In genomic region chr10:80251710-80252280, GRCh38 we compare ENCODE assay signal across 12 cellular contexts. TPM values are rescaled to one million over a fixed set of nuclear protein-coding genes. Genes with fewer than 3 reads are reported as not detected.
DNase-seq lines count a peak whose midpoint lies in the region; ATAC-seq and TF ChIP-seq lines count a peak whose summit lies in the region.
"Not testable (repeated sequence)": the region's sequence is repeated elsewhere in the genome, so short reads cannot be mapped to it uniquely, and the experiment has no call there.
"Had no signal": no experiment of that assay in that cellular context is flagged by ENCODE, and none has a peak within 500 bp of the region (broad histone marks: within the 10 kb centered on the region; RNA-seq: fewer than 3 reads in every experiment).

No MANE protein-coding gene starts in this region.

- 0 out of 2 replicates have a peak overlapping the region, but pooled peaks have one; percentile 6 for H3K18ac ChIP-seq in IMR-90 (ENCODE audit: low read depth, low read length)
- H3K18ac ChIP-seq in mesenchymal stem cell (ENCODE audit: low read depth in 1 of 2, low read length in 2 of 2), result not testable (repeated sequence)

- not testable (repeated sequence) for H3K14ac ChIP-seq in IMR-90 (replicated peaks; ENCODE audit: low read depth, low read length); mesenchymal stem cell (ENCODE audit: low read length in 2 of 2)

- in situ Hi-C loops in GM23248 (cut with MboI), result loop anchor here (25.0 kb wide), 1 partner anchor 689 kb away; the partner anchor contains the start of gene SFTPA2
- in situ Hi-C loops in IMR-90 (cut with MboI; ENCODE audit: low sequenced_read_pairs), result loop anchor here (25.0 kb wide), 1 partner anchor 689 kb away; the partner anchor contains the start of gene SFTPA2

- not testable (repeated sequence) for BruUV-seq in IMR-90 (replicated peaks; lab: Mats Ljungman, UMichigan)

- not testable (repeated sequence) for H3K4me3 Mint-ChIP-seq in activated naive CD8-positive, alpha-beta T cell treated with anti-CD3 and anti-CD28 coated beads, Interleukin-2, amount 10 ng/mL, durations not matched to agents 7 days and 5 days

- TF ChIP-seq CTCF in IMR-90 (conservative IDR thresholded peaks at IDR 0.05; ENCODE audit: low read depth, low read length); RWPE2 (IDR thresholded peaks at IDR 0.05; ENCODE audit: poor library complexity, severe bottlenecking); epithelial cell of esophagus (IDR thresholded peaks at IDR 0.05; ENCODE audit: insufficient read depth, low read depth, low read length, missing control alignments); foreskin keratinocyte (conservative IDR thresholded peaks at IDR 0.05): not testable (repeated sequence)

- H2BK12ac ChIP-seq in mesenchymal stem cell (ENCODE audit: low read length in 2 of 2), result not testable (repeated sequence)

- not testable (repeated sequence) for H4K8ac ChIP-seq in IMR-90 (ENCODE audit: low read depth in 2 of 2, low read length in 2 of 2); mesenchymal stem cell (ENCODE audit: low read length)

- not testable (repeated sequence) for H2BK120ac ChIP-seq in IMR-90 (ENCODE audit: low read depth, low read length); mesenchymal stem cell (ENCODE audit: low read depth, low read length)

- H3K79me2 ChIP-seq in GM23248 (ENCODE audit: insufficient read depth), result not testable (repeated sequence)

- not testable (repeated sequence) for H3K23ac ChIP-seq in IMR-90 (ENCODE audit: low read depth, low read length); mesenchymal stem cell (ENCODE audit: low read length in 2 of 2)

- POLR2A ChIA-PET in IMR-90 (lab: Charles Lee; ENCODE audit: unreplicated experiment); activated naive CD8-positive, alpha-beta T cell treated with anti-CD3 and anti-CD28 coated beads, Interleukin-2, amount 10 ng/mL, durations not matched to agents 7 days and 5 days (lab: Charles Lee): not testable (repeated sequence)

- not testable (repeated sequence) for H2BK20ac ChIP-seq in IMR-90 (ENCODE audit: low read depth, low read length)

- not testable (repeated sequence) for H3K9me3 ChIP-seq in GM23248 (ENCODE audit: low read depth); IMR-90 (ENCODE audit: control insufficient read depth, insufficient read depth, low read length); RWPE2 (ENCODE audit: severe bottlenecking); mesenchymal stem cell (ENCODE audit: control insufficient read depth, low read length)

- not testable (repeated sequence) for H3K27me3 Mint-ChIP-seq in activated naive CD8-positive, alpha-beta T cell treated with anti-CD3 and anti-CD28 coated beads, Interleukin-2, amount 10 ng/mL, durations not matched to agents 7 days and 5 days

- not testable (repeated sequence) for H3K36me3 ChIP-seq in GM23248 (ENCODE audit: low read depth); IMR-90 (ENCODE audit: control insufficient read depth, insufficient read depth, low read length); RWPE2 (ENCODE audit: low read depth); mesenchymal stem cell (ENCODE audit: control insufficient read depth in 1 of 2, insufficient read depth in 2 of 2, low read depth in 1 of 2, low read length in 2 of 2)

- H3K4me2 ChIP-seq in GM23248 (ENCODE audit: unreplicated experiment); IMR-90 (ENCODE audit: low read depth, low read length); mesenchymal stem cell (ENCODE audit: low read length, poor library complexity, severe bottlenecking): not testable (repeated sequence)

- H3K27ac Mint-ChIP-seq in activated naive CD8-positive, alpha-beta T cell treated with anti-CD3 and anti-CD28 coated beads, Interleukin-2, amount 10 ng/mL, durations not matched to agents 7 days and 5 days, result peak overlapping the region; percentile 45

- H3K27me3 ChIP-seq in GM23248 (replicated peaks; ENCODE audit: insufficient read depth); IMR-90 (ENCODE audit: control insufficient read depth, insufficient read depth, low read length); RWPE2 (ENCODE audit: insufficient read depth, poor library complexity, severe bottlenecking); foreskin keratinocyte: not testable (repeated sequence)
- peaks cover 19 to 29% of the 10 kb centered on the region in 2 experiments for H3K27me3 ChIP-seq in mesenchymal stem cell (ENCODE audit: control insufficient read depth in 1 of 2, insufficient read depth in 1 of 2, low read length in 2 of 2)

- 64 to 93% methylated on average over 3 to 4 of the region's 4 CpGs for WGBS in GM23248 (ENCODE audit: low coverage in 1 of 2, low lambda C conversion rate in 2 of 2, missing lambda C conversion rate in 2 of 2), 2 experiments
- WGBS in IMR-90 (ENCODE audit: extremely low coverage in 2 of 2, insufficient read length in 1 of 2), 2 experiments, result no CpG with 5 or more reads among the region's 4 CpGs
- 71% methylated on average over 3 of the region's 4 CpGs for WGBS in mesenchymal stem cell

- H4K91ac ChIP-seq in IMR-90 (ENCODE audit: insufficient read depth, low read depth, low read length); mesenchymal stem cell (ENCODE audit: low read length): not testable (repeated sequence)

- not testable (repeated sequence) for H2BK5ac ChIP-seq in IMR-90 (ENCODE audit: low read depth, low read length, poor library complexity, severe bottlenecking); mesenchymal stem cell (ENCODE audit: low read depth, low read length, poor library complexity, severe bottlenecking)

- intact Hi-C loops in IMR-90 (cut with micrococcal nuclease), result not testable (repeated sequence)

- TF ChIP-seq POLR2A in IMR-90 (IDR thresholded peaks at IDR 0.05; ENCODE audit: low read depth, low read length), result not testable (repeated sequence)

- H3K27ac ChIP-seq in GM23248; IMR-90 (ENCODE audit: insufficient read depth, low read length); RWPE2 (ENCODE audit: poor library complexity, severe bottlenecking); foreskin keratinocyte; mesenchymal stem cell (ENCODE audit: low read length, poor library complexity, severe bottlenecking): not testable (repeated sequence)

- H4K20me1 ChIP-seq in GM23248 (ENCODE audit: insufficient read depth); IMR-90 (ENCODE audit: insufficient read depth, low read length): not testable (repeated sequence)

- H3K4ac ChIP-seq in IMR-90 (ENCODE audit: low read depth, low read length), result peak overlapping the region; percentile 50; the same call in 1 of the 2 replicates
- H3K4ac ChIP-seq in mesenchymal stem cell (ENCODE audit: low read depth in 1 of 2, low read length in 2 of 2), result not testable (repeated sequence)

- not testable (repeated sequence) for H3F3A ChIP-seq in GM23248 (ENCODE audit: insufficient read depth)

- H2AK9ac ChIP-seq in IMR-90 (replicated peaks; ENCODE audit: low read depth, low read length, poor library complexity), result not testable (repeated sequence)

- H3K9ac ChIP-seq in GM23248; IMR-90 (ENCODE audit: low read depth, low read length); mesenchymal stem cell (ENCODE audit: low read length): not testable (repeated sequence)

- H4K5ac ChIP-seq in IMR-90 (ENCODE audit: low read depth, low read length), result not testable (repeated sequence)

- not testable (repeated sequence) for H3K36me3 Mint-ChIP-seq in activated naive CD8-positive, alpha-beta T cell treated with anti-CD3 and anti-CD28 coated beads, Interleukin-2, amount 10 ng/mL, durations not matched to agents 7 days and 5 days

- not testable (repeated sequence) for H3K4me1 ChIP-seq in GM23248 (ENCODE audit: insufficient read depth); IMR-90 (ENCODE audit: control insufficient read depth, insufficient read depth, low read length); RWPE2 (ENCODE audit: insufficient read depth, poor library complexity, severe bottlenecking); foreskin keratinocyte; mesenchymal stem cell (ENCODE audit: control insufficient read depth, insufficient read depth, low read depth, low read length)

- H3K9me3 Mint-ChIP-seq in activated naive CD8-positive, alpha-beta T cell treated with anti-CD3 and anti-CD28 coated beads, Interleukin-2, amount 10 ng/mL, durations not matched to agents 7 days and 5 days, result not testable (repeated sequence)

- dilution Hi-C loops in IMR-90 (cut with HindIII; ENCODE audit: low sequenced_read_pairs, unreplicated experiment), result not testable (repeated sequence)

- not testable (repeated sequence) for TF ChIP-seq RAD21 in IMR-90 (IDR thresholded peaks at IDR 0.05; ENCODE audit: low read length)

- H3K9me2 ChIP-seq in GM23248 (ENCODE audit: insufficient read depth), result not testable (repeated sequence)

- H3K4me3 ChIP-seq in GM23248; IMR-90 (ENCODE audit: insufficient read depth, low read depth, low read length); RWPE2 (ENCODE audit: severe bottlenecking); epithelial cell of esophagus (ENCODE audit: low read length); mesenchymal stem cell (ENCODE audit: insufficient read depth in 1 of 2, low read depth in 1 of 2, low read length in 2 of 2): not testable (repeated sequence)

- not testable (repeated sequence) for H3K56ac ChIP-seq in IMR-90 (ENCODE audit: extremely low read depth, insufficient read depth, low read length)

- CTCF ChIA-PET in IMR-90 (lab: Yijun Ruan, JAX), result not testable (repeated sequence)

- H3K79me1 ChIP-seq in IMR-90 (ENCODE audit: low read depth in 1 of 2, low read length in 2 of 2); mesenchymal stem cell (replicated peaks; ENCODE audit: low read length, poor library complexity, severe bottlenecking): not testable (repeated sequence)

- H3K4me1 Mint-ChIP-seq in activated naive CD8-positive, alpha-beta T cell treated with anti-CD3 and anti-CD28 coated beads, Interleukin-2, amount 10 ng/mL, durations not matched to agents 7 days and 5 days, result peaks cover 16% of the 10 kb centered on the region

- H2AK5ac ChIP-seq in IMR-90 (ENCODE audit: low read depth, low read length); mesenchymal stem cell (ENCODE audit: low read length, severe bottlenecking): not testable (repeated sequence)

- H2BK15ac ChIP-seq in IMR-90 (ENCODE audit: low read depth, low read length); mesenchymal stem cell (ENCODE audit: low read depth, poor library complexity, severe bottlenecking): not testable (repeated sequence)

- H2AFZ ChIP-seq in GM23248; IMR-90 (replicated peaks; ENCODE audit: low read length, poor library complexity); mesenchymal stem cell (ENCODE audit: low read depth, low read length): not testable (repeated sequence)

- H3K9me1 ChIP-seq in IMR-90 (ENCODE audit: insufficient read depth, low read length), result not testable (repeated sequence)

- ATAC-seq in IMR-90 (ENCODE audit: low read depth) (peak; percentile 81), RWPE2 (ENCODE audit: low read depth) (peak; percentile 74), foreskin keratinocyte (peak; percentile 89)
- not testable (repeated sequence) for ATAC-seq in activated naive CD8-positive, alpha-beta T cell treated with anti-CD3 and anti-CD28 coated beads, Interleukin-2, amount 10 ng/mL, durations not matched to agents 7 days and 5 days (ENCODE audit: low read depth)

- peak; percentile 11 for DNase-seq in GM23248
- not testable (repeated sequence) for DNase-seq in IMR-90; RWPE2 (ENCODE audit: low spot score); activated naive CD8-positive, alpha-beta T cell treated with anti-CD3 and anti-CD28 coated beads, Interleukin-2, amount 10 ng/mL, durations not matched to agents 7 days and 5 days
- peak; percentile 58 for DNase-seq in epithelial cell of esophagus (ENCODE audit: low read depth)
- peak; percentile 6 to 21 for DNase-seq in foreskin keratinocyte
- peak; percentile 19 for DNase-seq in mesenchymal stem cell

RNA-seq across cellular contexts. Expression of gene MAT1A, which starts 37.7 kb away (rescaled TPM):
- not detected in 2 replicates for total RNA-seq in GM23248 (2014; rRNA removed; shearing (Covaris generic))
- polyA plus RNA-seq in GM23248 (2016; fragmentation: Nextera tagmentation; extraction: Ambion mirVana), result not detected in 2 replicates
- total RNA-seq in IMR-90 (2012; rRNA removed), result not detected in 2 replicates
- not detected in 2 replicates for polyA plus RNA-seq in IMR-90 (2012; rRNA removed)
- 0.02 TPM in 1 of 2 replicates, not detected in the other for polyA plus RNA-seq in IMR-90 (2012; cell fraction: cytosol; rRNA removed)
- not detected in 2 replicates for polyA plus RNA-seq in IMR-90 (2012; cell fraction: nucleus; rRNA removed; ENCODE audit: low replicate concordance)
- total RNA-seq in activated naive CD8-positive, alpha-beta T cell treated with anti-CD3 and anti-CD28 coated beads, Interleukin-2, amount 10 ng/mL, durations not matched to agents 7 days and 5 days, result not detected
- total RNA-seq in foreskin keratinocyte, result not detected in 2 replicates
- not detected in 2 replicates for polyA plus RNA-seq in foreskin keratinocyte
- polyA plus RNA-seq in mesenchymal stem cell (2013, experiment 1 of 2), result 0.11 TPM
- polyA plus RNA-seq in mesenchymal stem cell (2013, experiment 2 of 2), result 0.05 TPM
- total RNA-seq: A673; Calu3; CD4-positive, alpha-beta memory T cell had no signal
- polyA plus RNA-seq: BJ; CD4-positive, alpha-beta memory T cell; GM12878 had no signal

RNA-seq across cellular contexts. Expression of gene ANXA11, which starts 46.5 kb away (rescaled TPM):
- total RNA-seq in GM23248 (2014; rRNA removed; shearing (Covaris generic)), result 116 and 121 TPM in 2 replicates
- 189 and 194 TPM in 2 replicates for polyA plus RNA-seq in GM23248 (2016; fragmentation: Nextera tagmentation; extraction: Ambion mirVana)
- 39.4 and 40.8 TPM in 2 replicates for total RNA-seq in IMR-90 (2012; rRNA removed)
- polyA plus RNA-seq in IMR-90 (2012; rRNA removed), result 109 and 114 TPM in 2 replicates
- 104 and 105 TPM in 2 replicates for polyA plus RNA-seq in IMR-90 (2012; cell fraction: cytosol; rRNA removed)
- polyA plus RNA-seq in IMR-90 (2012; cell fraction: nucleus; rRNA removed; ENCODE audit: low replicate concordance), result 86.2 and 114 TPM in 2 replicates
- total RNA-seq in activated naive CD8-positive, alpha-beta T cell treated with anti-CD3 and anti-CD28 coated beads, Interleukin-2, amount 10 ng/mL, durations not matched to agents 7 days and 5 days, result 100 to 1,000 TPM; 263 to 277 TPM
- 168 and 187 TPM in 2 replicates for total RNA-seq in foreskin keratinocyte
- polyA plus RNA-seq in foreskin keratinocyte, result 177 and 190 TPM in 2 replicates
- polyA plus RNA-seq in mesenchymal stem cell (2013, experiment 1 of 2), result 670 TPM
- 665 TPM for polyA plus RNA-seq in mesenchymal stem cell (2013, experiment 2 of 2)
